8 cellular contexts compared by ENCODE assay signal in genomic region chr14:94423465-94424056, GRCh38. TPM values are rescaled to one million over a fixed set of nuclear protein-coding genes. Genes with fewer than 3 reads are reported as not detected.
DNase-seq lines count a peak whose midpoint lies in the region; ATAC-seq, FAIRE-seq and TF ChIP-seq lines count a peak whose summit lies in the region.

No MANE protein-coding gene starts in this region.

- in situ Hi-C loops in GM12878 (cut with MboI) = no loop called here

- RAD21 ChIA-PET in GM12878 (lab: Charles Lee; ENCODE audit: unreplicated experiment) = interaction anchor here (1.0 to 1.6 kb wide), 3 partner anchors 63 to 125 kb away, joined by 3 to 9 read pairs (median 3); no protein-coding TSS in a partner anchor

- SMC1A ChIA-PET in GM12878 (lab: Charles Lee; ENCODE audit: uncharacterized antibody, unreplicated experiment) = interaction anchor here (0.6 to 1.2 kb wide), 4 partner anchors 61 to 126 kb away, joined by 3 to 4 read pairs (median 3); no protein-coding TSS in a partner anchor

- H3K27me3 ChIP-seq in RWPE2 (ENCODE audit: insufficient read depth, poor library complexity, severe bottlenecking) = no peaks in the 10 kb centered on the region
- peaks cover 0 to 1% of the 10 kb centered on the region in 2 experiments; a peak in 3 of 4 replicates for H3K27me3 ChIP-seq in GM12878 (replicated peaks in 1 of 2; ENCODE audit: control insufficient read depth in 2 of 2, insufficient read depth in 2 of 2, low read length in 1 of 2)

- H3K4me1 ChIP-seq in RWPE2 (ENCODE audit: insufficient read depth, poor library complexity, severe bottlenecking) = peaks cover 8% of the 10 kb centered on the region
- H3K4me1 ChIP-seq in GM12878 (ENCODE audit: control insufficient read depth, insufficient read depth, low read length) = no peaks in the 10 kb centered on the region

- no peaks in the 10 kb centered on the region for H3K79me2 ChIP-seq in GM12878 (ENCODE audit: control insufficient read depth, insufficient read depth, low read length)

- peak; percentile 36 for DNase-seq in GM04504 (ENCODE audit: low read depth)
- no peak for DNase-seq in RWPE2 (ENCODE audit: low spot score)
- peak; percentile 24 for DNase-seq in GM12878 (ENCODE audit: low read depth, low spot score)
- peak; percentile 87 for DNase-seq in iPS-NIHi7 (ENCODE audit: extremely low spot score)
- DNase-seq in stimulated activated CD4-positive, alpha-beta T cell treated with anti-CD3 and anti-CD28 coated beads, Interleukin-12 subunit alpha, Interleukin-12 subunit beta, amount 100 ng/mL, for 48 hours (ENCODE audit: low read depth in 2 of 3, low spot score in 1 of 3) = peak; percentile 44 to 47 (median 47)
- no peak for DNase-seq in NCI-H1105 (lab: John Stamatoyannopoulos, UW)

- H3K4me3 ChIP-seq in RWPE2 (ENCODE audit: severe bottlenecking) (no peak overlapping the region), GM12878 (no peak overlapping the region)

- no peaks in the 10 kb centered on the region for H4K20me1 ChIP-seq in GM12878 (ENCODE audit: control insufficient read depth, insufficient read depth)

- no peak overlapping the region for H3K4me2 ChIP-seq in GM12878 (ENCODE audit: control insufficient read depth, insufficient read depth)

- TF ChIP-seq CTCF in RWPE2 (IDR thresholded peaks at IDR 0.05; ENCODE audit: poor library complexity, severe bottlenecking) = peak; percentile 92
- peak; percentile 69 to 85 (median 72) for TF ChIP-seq CTCF in GM12878 (IDR thresholded peaks at IDR 0.05 in 2 of 3, conservative IDR thresholded peaks at IDR 0.05 in 1 of 3; ENCODE audit: control insufficient read depth in 2 of 3, extremely low read depth in 1 of 3, insufficient read depth in 1 of 3, low read depth in 3 of 3, low read length in 3 of 3)

- peak; percentile 82 for FAIRE-seq in GM12878 (lab: Jason Lieb, UNC)

- peak overlapping the region; percentile 39; the same call in 1 of the 2 replicates for H2AFZ ChIP-seq in GM12878 (ENCODE audit: control insufficient read depth, low read depth, low read length)

- POLR2A ChIA-PET in GM12878 (lab: Charles Lee) = no interaction called here

- no peak for TF ChIP-seq POLR2A in GM12878 (IDR thresholded peaks at IDR 0.05; ENCODE audit: low read depth, low read length)

- ATAC-seq in HG03442 (IDR thresholded peaks at IDR 0.05; ENCODE audit: unreplicated experiment) = peak; percentile 63
- peak; percentile 70 for ATAC-seq in RWPE2 (ENCODE audit: low read depth)
- peak; percentile 88 for ATAC-seq in GM12878
- no peak for ATAC-seq in HG03108 (IDR thresholded peaks at IDR 0.05; ENCODE audit: unreplicated experiment)

- TF ChIP-seq RAD21 in GM12878 (IDR thresholded peaks at IDR 0.05; ENCODE audit: insufficient read depth, low read depth, low read length) = peak; percentile 49

- H3K9ac ChIP-seq in GM12878 (ENCODE audit: control insufficient read depth, insufficient read depth, low read length) = no peak overlapping the region

- CTCF ChIA-PET in GM12878 (lab: Yijun Ruan, JAX) = interaction anchor here (0.5 to 3.8 kb wide), 10 partner anchors 10 to 842 kb away, joined by 3 to 37 read pairs (median 4); no protein-coding TSS in a partner anchor

- H3K27ac ChIP-seq in RWPE2 (ENCODE audit: poor library complexity, severe bottlenecking) (no peak overlapping the region), GM12878 (ENCODE audit: control insufficient read depth, insufficient read depth) (no peak overlapping the region)

- WGBS in GM12878 (ENCODE audit: insufficient coverage, insufficient replicate concordance, low lambda C conversion rate, missing lambda C conversion rate) = 9% methylated on average over 13 of the region's 13 CpGs

- H3K9me3 ChIP-seq in RWPE2 (ENCODE audit: severe bottlenecking) = no peaks in the 10 kb centered on the region
- no peaks in the 10 kb centered on the region; the same call in 2 of the 3 replicates for H3K9me3 ChIP-seq in GM12878 (replicated peaks; ENCODE audit: control insufficient read depth, insufficient read depth, low read length)

- BruUV-seq in GM12878 (replicated peaks; lab: Mats Ljungman, UMichigan) = no TSS peak

- intact Hi-C loops in GM12878 (cut with micrococcal nuclease; ENCODE audit: unreplicated experiment) = loop anchor here (1.0 kb wide), 2 partner anchors 63 to 126 kb away; no protein-coding TSS in a partner anchor

- TF ChIP-seq EP300 in GM12878 (IDR thresholded peaks at IDR 0.05; ENCODE audit: borderline replicate concordance in 1 of 2, control insufficient read depth in 1 of 2, low read depth in 2 of 2, low read length in 2 of 2) = no peak

- H3K36me3 ChIP-seq in RWPE2 (ENCODE audit: low read depth) = no peaks in the 10 kb centered on the region
- no peaks in the 10 kb centered on the region for H3K36me3 ChIP-seq in GM12878 (ENCODE audit: control insufficient read depth in 2 of 2, insufficient read depth in 2 of 2, low read length in 1 of 2)

TF ChIP-seq in GM12878, 131 proteins besides CTCF, POLR2A, EP300 and RAD21 (continues in another document):
- no peak for TF ChIP-seq CBX5 (IDR thresholded peaks at IDR 0.05; ENCODE audit: low read depth)

RNA-seq across cellular contexts. Expression of gene SERPINA11, which starts 29.0 kb away (rescaled TPM):
- total RNA-seq in GM12878 (2013; cell fraction: nucleolus; rRNA removed) = not detected in 2 replicates
- total RNA-seq in GM12878 (2014; rRNA removed) (not detected in 2 replicates), GM12878 (2014; rRNA removed; fragmentation: Illumina TruSeq; extraction: Trizol) (not detected in 2 replicates), GM12878 (2021) (not detected in 2 replicates)
- polyA plus RNA-seq in GM12878 (2011; ENCODE audit: low read depth) = not detected
- polyA plus RNA-seq in GM12878 (2011; rRNA removed) (not detected in 2 replicates), GM12878 (2014; fragmentation: Illumina TruSeq; extraction: Trizol) (not detected in 2 replicates), GM12878 (2014; fragmentation: Nextera tagmentation; extraction: Ambion mirVana) (not detected), GM12878 (2014; rRNA removed) (not detected in 2 replicates), GM12878 (2016; fragmentation: Nextera tagmentation; extraction: Ambion mirVana) (under 1 TPM in 1 of 2 experiments, not detected in 1; 0.11 TPM)
- not detected in 2 replicates for polyA plus RNA-seq in GM12878 (2011; cell fraction: cytosol; rRNA removed)
- not detected in 2 replicates for polyA plus RNA-seq in GM12878 (2011; cell fraction: nucleus; rRNA removed)
- not detected in 2 replicates for polyA plus RNA-seq in GM12878 (2012)
- not detected in 2 replicates for polyA minus RNA-seq in GM12878 (2011; rRNA and poly(A)+ RNA removed)
- polyA minus RNA-seq in GM12878 (2011; cell fraction: cytosol; rRNA and poly(A)+ RNA removed) = not detected in 2 replicates
- not detected in 2 replicates for polyA minus RNA-seq in GM12878 (2011; cell fraction: nucleus; rRNA and poly(A)+ RNA removed)

RNA-seq across cellular contexts. Expression of gene SERPINA1, which starts 35.2 kb away (rescaled TPM):
- total RNA-seq in GM12878 (2013; cell fraction: nucleolus; rRNA removed) = not detected in 2 replicates
- total RNA-seq in GM12878 (2014; rRNA removed) (0.40 and 0.87 TPM in 2 replicates), GM12878 (2014; rRNA removed; fragmentation: Illumina TruSeq; extraction: Trizol) (0.45 and 0.60 TPM in 2 replicates), GM12878 (2021) (5.1 and 6.6 TPM in 2 replicates)
- 0.31 TPM for polyA plus RNA-seq in GM12878 (2011; ENCODE audit: low read depth)
- polyA plus RNA-seq in GM12878 (2011; rRNA removed) (3.1 and 3.5 TPM in 2 replicates), GM12878 (2014; fragmentation: Illumina TruSeq; extraction: Trizol) (0.36 and 0.90 TPM in 2 replicates), GM12878 (2014; fragmentation: Nextera tagmentation; extraction: Ambion mirVana) (under 1 TPM; 0.29 to 0.62 TPM), GM12878 (2014; rRNA removed) (0.33 and 1.0 TPM in 2 replicates), GM12878 (2016; fragmentation: Nextera tagmentation; extraction: Ambion mirVana) (under 1 TPM; 0.16 to 0.17 TPM)
- 3.8 and 4.1 TPM in 2 replicates for polyA plus RNA-seq in GM12878 (2011; cell fraction: cytosol; rRNA removed)
- polyA plus RNA-seq in GM12878 (2011; cell fraction: nucleus; rRNA removed) = 1.3 and 2.8 TPM in 2 replicates
- 0.34 and 1.2 TPM in 2 replicates for polyA plus RNA-seq in GM12878 (2012)
- 4.6 and 6.6 TPM in 2 replicates for polyA minus RNA-seq in GM12878 (2011; rRNA and poly(A)+ RNA removed)
- polyA minus RNA-seq in GM12878 (2011; cell fraction: cytosol; rRNA and poly(A)+ RNA removed) = not detected in 2 replicates
- 1.8 and 1.9 TPM in 2 replicates for polyA minus RNA-seq in GM12878 (2011; cell fraction: nucleus; rRNA and poly(A)+ RNA removed)

RNA-seq across cellular contexts. Expression of gene SERPINA9, which starts 52.4 kb away (rescaled TPM):
- total RNA-seq in GM12878 (2013; cell fraction: nucleolus; rRNA removed) = not detected in 2 replicates
- not detected in 2 replicates for total RNA-seq in GM12878 (2014; rRNA removed)
- not detected in 2 replicates for total RNA-seq in GM12878 (2014; rRNA removed; fragmentation: Illumina TruSeq; extraction: Trizol)
- not detected in 2 replicates for total RNA-seq in GM12878 (2021)
- not detected for polyA plus RNA-seq in GM12878 (2011; ENCODE audit: low read depth)
- 0.05 TPM in 1 of 2 replicates, not detected in the other for polyA plus RNA-seq in GM12878 (2011; rRNA removed)
- 0.07 TPM in 1 of 2 replicates, not detected in the other for polyA plus RNA-seq in GM12878 (2011; cell fraction: cytosol; rRNA removed)
- polyA plus RNA-seq in GM12878 (2011; cell fraction: nucleus; rRNA removed) = 0.10 TPM in 1 of 2 replicates, not detected in the other
- 0.11 TPM in 1 of 2 replicates, not detected in the other for polyA plus RNA-seq in GM12878 (2012)
- not detected in 2 replicates for polyA plus RNA-seq in GM12878 (2014; fragmentation: Illumina TruSeq; extraction: Trizol)
- not detected for polyA plus RNA-seq in GM12878 (2014; fragmentation: Nextera tagmentation; extraction: Ambion mirVana)
- polyA plus RNA-seq in GM12878 (2014; rRNA removed) = not detected in 2 replicates
- polyA plus RNA-seq in GM12878 (2016; fragmentation: Nextera tagmentation; extraction: Ambion mirVana) = not detected
- polyA minus RNA-seq in GM12878 (2011; rRNA and poly(A)+ RNA removed) = not detected in 2 replicates
- not detected in 2 replicates for polyA minus RNA-seq in GM12878 (2011; cell fraction: cytosol; rRNA and poly(A)+ RNA removed)
- polyA minus RNA-seq in GM12878 (2011; cell fraction: nucleus; rRNA and poly(A)+ RNA removed) = not detected in 2 replicates

RNA-seq across cellular contexts. Expression of gene SERPINA2, which starts 57.1 kb away (rescaled TPM):
- total RNA-seq in GM12878 (2013; cell fraction: nucleolus; rRNA removed) = not detected in 2 replicates
- total RNA-seq in GM12878 (2014; rRNA removed) (not detected in 2 replicates), GM12878 (2014; rRNA removed; fragmentation: Illumina TruSeq; extraction: Trizol) (not detected in 2 replicates), GM12878 (2021) (not detected in 2 replicates)
- polyA plus RNA-seq in GM12878 (2011; ENCODE audit: low read depth) = not detected
- polyA plus RNA-seq in GM12878 (2011; rRNA removed) (not detected in 2 replicates), GM12878 (2014; fragmentation: Illumina TruSeq; extraction: Trizol) (not detected in 2 replicates), GM12878 (2014; fragmentation: Nextera tagmentation; extraction: Ambion mirVana) (not detected), GM12878 (2014; rRNA removed) (not detected in 2 replicates), GM12878 (2016; fragmentation: Nextera tagmentation; extraction: Ambion mirVana) (not detected)
- not detected in 2 replicates for polyA plus RNA-seq in GM12878 (2011; cell fraction: cytosol; rRNA removed)
- polyA plus RNA-seq in GM12878 (2011; cell fraction: nucleus; rRNA removed) = not detected in 2 replicates
- not detected in 2 replicates for polyA plus RNA-seq in GM12878 (2012)
- polyA minus RNA-seq in GM12878 (2011; rRNA and poly(A)+ RNA removed) = not detected in 2 replicates
- polyA minus RNA-seq in GM12878 (2011; cell fraction: cytosol; rRNA and poly(A)+ RNA removed) = not detected in 2 replicates
- polyA minus RNA-seq in GM12878 (2011; cell fraction: nucleus; rRNA and poly(A)+ RNA removed) = not detected in 2 replicates

Comparison
In these comparisons a context has a peak if more than half of its experiments do, and no peak if none do; other contexts are left out.
1. DNase-seq: peak in GM04504 (single experiment), GM12878 (single experiment), iPS-NIHi7 (single experiment) and stimulated activated CD4-positive, alpha-beta T cell treated with anti-CD3 and anti-CD28 coated beads, Interleukin-12 subunit alpha, Interleukin-12 subunit beta, amount 100 ng/mL, for 48 hours (3 of 3); none in RWPE2 (single experiment) and NCI-H1105 (single experiment).